15 cellular contexts compared by ENCODE assay signal in genomic region chr6:30112402-30113376, GRCh38. TPM values are rescaled to one million over a fixed set of nuclear protein-coding genes. Genes with fewer than 3 reads are reported as not detected.
DNase-seq lines count a peak whose midpoint lies in the region; ATAC-seq lines count a peak whose summit lies in the region.
"Had no signal": no experiment of that assay in that cellular context is flagged by ENCODE, and none has a peak within 500 bp of the region (broad histone marks: within the 10 kb centered on the region; RNA-seq: fewer than 3 reads in every experiment).

Gene TRIM31, minus strand, starts transcription at chr6:30113090. Its CDS starts 285 bp downstream, at chr6:30112805.

- H3K27me3 Mint-ChIP-seq in T-helper 17 cell, result peaks cover 78% of the 10 kb centered on the region
- H3K27me3 Mint-ChIP-seq in stimulated activated naive B cell treated with anti-CD40 and anti-IgM and Interleukin-4, amounts not matched to agents 10 μg/mL and 1 μg/mL and 100 μg/mL, for 72 hours, result peaks cover 37 to 39% of the 10 kb centered on the region in 2 donors

- no peak within 1 kb of the TSS for H3K4me3 Mint-ChIP-seq in T-helper 17 cell
- H3K4me3 Mint-ChIP-seq in stimulated activated naive B cell treated with anti-CD40 and anti-IgM and Interleukin-4, amounts not matched to agents 10 μg/mL and 1 μg/mL and 100 μg/mL, for 72 hours, result peak within 1 kb of the TSS in 1 of 2 donors; percentile 35
- H3K4me3 Mint-ChIP-seq: activated CD8-positive, alpha-beta memory T cell treated with anti-CD3 and anti-CD28 coated beads, Interleukin-2, amount 10 ng/mL, durations not matched to agents 7 days and 5 days; CD4-positive, CD25-positive, alpha-beta regulatory T cell had no signal

- H3K9me3 ChIP-seq in T-helper 17 cell (ENCODE audit: control insufficient read depth, low read length, poor library complexity, severe bottlenecking), result no peaks in the 10 kb centered on the region
- H3K9me3 ChIP-seq: heart right ventricle, suprapubic skin had no signal

- no peaks in the 10 kb centered on the region for H3K9me3 Mint-ChIP-seq in stimulated activated naive B cell treated with anti-CD40 and anti-IgM and Interleukin-4, amounts not matched to agents 10 μg/mL and 1 μg/mL and 100 μg/mL, for 72 hours
- H3K9me3 Mint-ChIP-seq: CD4-positive, CD25-positive, alpha-beta regulatory T cell had no signal

- peaks cover 11% of the 10 kb centered on the region for H3K4me1 Mint-ChIP-seq in T-helper 17 cell
- H3K4me1 Mint-ChIP-seq in stimulated activated naive B cell treated with anti-CD40 and anti-IgM and Interleukin-4, amounts not matched to agents 10 μg/mL and 1 μg/mL and 100 μg/mL, for 72 hours, result peaks cover 13 to 34% of the 10 kb centered on the region in 2 donors

- peaks cover 7% of the 10 kb centered on the region for H3K36me3 Mint-ChIP-seq in T-helper 17 cell (ENCODE audit: low read depth)
- H3K36me3 Mint-ChIP-seq in stimulated activated naive B cell treated with anti-CD40 and anti-IgM and Interleukin-4, amounts not matched to agents 10 μg/mL and 1 μg/mL and 100 μg/mL, for 72 hours, result no peaks in the 10 kb centered on the region
- H3K36me3 Mint-ChIP-seq: activated CD8-positive, alpha-beta memory T cell treated with anti-CD3 and anti-CD28 coated beads, Interleukin-2, amount 10 ng/mL, durations not matched to agents 7 days and 5 days; CD4-positive, CD25-positive, alpha-beta regulatory T cell had no signal

- DNase-seq in T-helper 17 cell (no peak), DMS53 (lab: John Stamatoyannopoulos, UW) (no peak), T-helper 1 cell (no peak)
- DNase-seq in stimulated activated naive B cell treated with anti-CD40 and anti-IgM and Interleukin-4, amounts not matched to agents 10 μg/mL and 1 μg/mL and 100 μg/mL, for 72 hours, result no peak
- DNase-seq: activated CD8-positive, alpha-beta memory T cell treated with anti-CD3 and anti-CD28 coated beads, Interleukin-2, amount 10 ng/mL, durations not matched to agents 7 days and 5 days; CD4-positive, CD25-positive, alpha-beta regulatory T cell; heart right ventricle; left ventricle myocardium superior; NCI-H1417 treated with DMSO at 0.1 percent for 48 hours; NCI-H526 had no signal

- H3K27ac Mint-ChIP-seq in T-helper 17 cell, result peak within 1 kb of the TSS; percentile 6
- H3K27ac Mint-ChIP-seq in stimulated activated naive B cell treated with anti-CD40 and anti-IgM and Interleukin-4, amounts not matched to agents 10 μg/mL and 1 μg/mL and 100 μg/mL, for 72 hours, result no peak within 1 kb of the TSS
- H3K27ac Mint-ChIP-seq: activated CD8-positive, alpha-beta memory T cell treated with anti-CD3 and anti-CD28 coated beads, Interleukin-2, amount 10 ng/mL, durations not matched to agents 7 days and 5 days; CD4-positive, CD25-positive, alpha-beta regulatory T cell had no signal

- peak; percentile 68 for ATAC-seq in GM18858 (IDR thresholded peaks at IDR 0.05; ENCODE audit: unreplicated experiment)
- ATAC-seq in GM21529 (IDR thresholded peaks at IDR 0.05; ENCODE audit: unreplicated experiment), result peak; percentile 74
- ATAC-seq in T-helper 17 cell, result no peak
- peak; percentile 94 to 97 for ATAC-seq in stimulated activated naive B cell treated with anti-CD40 and anti-IgM and Interleukin-4, amounts not matched to agents 10 μg/mL and 1 μg/mL and 100 μg/mL, for 72 hours (replicated peaks)
- no peak for ATAC-seq in HG03342 (IDR thresholded peaks at IDR 0.05; ENCODE audit: unreplicated experiment)
- ATAC-seq: activated CD8-positive, alpha-beta memory T cell treated with anti-CD3 and anti-CD28 coated beads, Interleukin-2, amount 10 ng/mL, durations not matched to agents 7 days and 5 days; heart right ventricle; left ventricle myocardium superior had no signal

RNA-seq across cellular contexts. Expression of gene TRIM31, which starts in this region (rescaled TPM):
- not detected for total RNA-seq in T-helper 17 cell
- total RNA-seq: activated CD8-positive, alpha-beta memory T cell treated with anti-CD3 and anti-CD28 coated beads, Interleukin-2, amount 10 ng/mL, durations not matched to agents 7 days and 5 days; CD4-positive, CD25-positive, alpha-beta regulatory T cell; chondrocyte; heart right ventricle; left ventricle myocardium superior had no signal

Comparison
In these comparisons a context has a peak if more than half of its experiments do, and no peak if none do; other contexts are left out.
1. ATAC-seq: peak in GM18858 (single experiment), GM21529 (single experiment) and stimulated activated naive B cell treated with anti-CD40 and anti-IgM and Interleukin-4, amounts not matched to agents 10 μg/mL and 1 μg/mL and 100 μg/mL, for 72 hours (2 of 2); none in T-helper 17 cell (single experiment) and HG03342 (single experiment).